ENCODE assay signal across 8 cellular contexts in the genomic region with DNA sequence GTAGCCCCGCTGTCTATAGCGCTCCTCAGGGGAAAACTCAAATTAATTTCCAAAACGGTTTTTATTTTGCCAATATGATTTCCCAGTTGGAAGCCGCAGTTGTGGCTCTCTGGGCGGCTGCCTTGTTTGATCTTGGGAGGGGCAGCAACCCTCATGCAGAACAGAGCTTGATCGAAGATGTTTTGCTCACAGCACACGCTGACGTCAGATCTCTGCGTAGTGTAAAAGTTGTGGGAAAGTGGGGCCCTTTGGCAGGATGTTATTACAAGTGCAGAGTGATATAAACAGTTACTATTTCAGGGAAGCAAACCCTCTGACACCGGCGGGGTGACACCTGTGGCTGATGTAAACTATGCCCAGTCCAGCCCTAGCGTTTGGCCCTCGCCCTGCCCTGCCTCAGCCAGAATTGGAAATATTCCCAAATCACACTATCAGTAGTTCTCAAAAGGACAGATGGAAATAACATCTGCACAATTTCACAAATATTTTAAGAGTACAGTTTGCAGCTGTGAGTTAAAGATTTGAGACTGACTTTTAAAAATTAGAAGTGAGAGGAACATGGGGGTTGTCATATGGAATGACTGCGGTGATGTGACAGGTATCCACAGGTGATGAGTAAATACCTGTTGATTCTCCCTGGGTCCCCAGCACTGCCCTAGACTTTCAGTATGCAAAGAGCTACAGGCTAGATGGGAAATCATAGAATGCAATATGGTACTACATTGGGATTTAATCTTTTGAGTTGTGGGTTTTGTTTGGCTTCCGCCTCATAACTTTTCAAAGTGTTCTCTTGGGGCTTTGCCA. TPM values are rescaled to one million over a fixed set of nuclear protein-coding genes. Genes with fewer than 3 reads are reported as not detected.
DNase-seq lines count a peak whose midpoint lies in the region; ATAC-seq and TF ChIP-seq lines count a peak whose summit lies in the region.

No MANE protein-coding gene starts in this region.

- peaks cover 42% of the 10 kb centered on the region for H3K27me3 Mint-ChIP-seq in activated CD4-positive, alpha-beta T cell treated with anti-CD3 and anti-CD28 coated beads, Interleukin-2, amount 10 ng/mL, durations not matched to agents 7 days and 5 days

- H3K4me1 Mint-ChIP-seq in activated CD4-positive, alpha-beta T cell treated with anti-CD3 and anti-CD28 coated beads, Interleukin-2, amount 10 ng/mL, durations not matched to agents 7 days and 5 days: peaks cover 17% of the 10 kb centered on the region

- H3K79me2 ChIP-seq in MM.1S (ENCODE audit: low read length): no peaks in the 10 kb centered on the region

- no peaks in the 10 kb centered on the region for H3K9me3 Mint-ChIP-seq in activated CD4-positive, alpha-beta T cell treated with anti-CD3 and anti-CD28 coated beads, Interleukin-2, amount 10 ng/mL, durations not matched to agents 7 days and 5 days

- no peak overlapping the region for H3K4me2 ChIP-seq in MM.1S (ENCODE audit: low read depth, low read length)

- H3K9me3 ChIP-seq in right lobe of liver (no peaks in the 10 kb centered on the region), tibial artery (no peaks in the 10 kb centered on the region), MM.1S (replicated peaks; ENCODE audit: insufficient read depth, low read length) (no peaks in the 10 kb centered on the region)

- no peaks in the 10 kb centered on the region for H3F3A ChIP-seq in MM.1S (ENCODE audit: insufficient read depth, low read length)

- H3K4me3 ChIP-seq in right lobe of liver: peak overlapping the region in 2 of 3 donors; percentile 35 to 57
- H3K4me3 ChIP-seq in tibial artery: peak overlapping the region; percentile 86 to 92
- no peak overlapping the region for H3K4me3 ChIP-seq in MM.1S (ENCODE audit: low read length)

- H3K36me3 ChIP-seq in right lobe of liver: no peaks in the 10 kb centered on the region
- H3K36me3 ChIP-seq in tibial artery: no peaks in the 10 kb centered on the region
- no peaks in the 10 kb centered on the region for H3K36me3 ChIP-seq in MM.1S (replicated peaks; ENCODE audit: insufficient read depth, low read length)

- H3K27ac Mint-ChIP-seq in activated CD4-positive, alpha-beta T cell treated with anti-CD3 and anti-CD28 coated beads, Interleukin-2, amount 10 ng/mL, durations not matched to agents 7 days and 5 days: no peak overlapping the region

- TF ChIP-seq POLR2A in right lobe of liver (IDR thresholded peaks at IDR 0.05): no peak

- no peak overlapping the region for H3K9ac ChIP-seq in MM.1S (ENCODE audit: low read length)

- H3K36me3 Mint-ChIP-seq in activated CD4-positive, alpha-beta T cell treated with anti-CD3 and anti-CD28 coated beads, Interleukin-2, amount 10 ng/mL, durations not matched to agents 7 days and 5 days (ENCODE audit: low read depth): no peaks in the 10 kb centered on the region

- H4K20me1 ChIP-seq in MM.1S (ENCODE audit: insufficient read depth, low read length): no peaks in the 10 kb centered on the region

- H3K4me1 ChIP-seq in right lobe of liver (no peaks in the 10 kb centered on the region), tibial artery (peaks cover 0 to 49% (median 37%) of the 10 kb centered on the region in 4 donors), MM.1S (ENCODE audit: low read length) (no peaks in the 10 kb centered on the region)

- H3K27me3 ChIP-seq in right lobe of liver (no peaks in the 10 kb centered on the region), tibial artery (no peaks in the 10 kb centered on the region), MM.1S (replicated peaks; ENCODE audit: insufficient read depth, low read length) (no peaks in the 10 kb centered on the region)

- no peak overlapping the region for H2AFZ ChIP-seq in MM.1S (ENCODE audit: low read length)

- POLR2A ChIA-PET in activated CD4-positive, alpha-beta T cell treated with anti-CD3 and anti-CD28 coated beads, Interleukin-2, amount 10 ng/mL, durations not matched to agents 7 days and 5 days (lab: Charles Lee): no interaction called here

- DNase-seq in activated CD4-positive, alpha-beta T cell treated with anti-CD3 and anti-CD28 coated beads, Interleukin-2, amount 10 ng/mL, durations not matched to agents 7 days and 5 days: no peak
- no peak for DNase-seq in activated CD4-positive, alpha-beta T cell treated with anti-CD3 and anti-CD28 coated beads for 1 hour
- peak; percentile 84 for DNase-seq in brain pericyte (ENCODE audit: low read depth, low spot score)
- peak in 1 of 3 donors; percentile 54 for DNase-seq in right lobe of liver
- DNase-seq in tibial artery: peak in 1 of 2 donors; percentile 81
- DNase-seq in MM.1S: no peak

- CTCF ChIA-PET in activated CD4-positive, alpha-beta T cell treated with anti-CD3 and anti-CD28 coated beads, Interleukin-2, amount 10 ng/mL, durations not matched to agents 7 days and 5 days (lab: Charles Lee): interaction anchor here (0.9 to 2.0 kb wide), 4 partner anchors 15 to 598 kb away, joined by 3 to 4 read pairs (median 4); no protein-coding TSS in a partner anchor

- H3K27ac ChIP-seq in right lobe of liver: peak overlapping the region in 1 of 3 donors; percentile 58
- H3K27ac ChIP-seq in tibial artery: peak overlapping the region; percentile 97
- no peak overlapping the region for H3K27ac ChIP-seq in MM.1S (ENCODE audit: low read length)

- 52% methylated on average over 15 of the region's 15 CpGs for WGBS in right lobe of liver (ENCODE audit: insufficient coverage, low coverage, low lambda C conversion rate, missing lambda C conversion rate)

- no peak for TF ChIP-seq CTCF in right lobe of liver (IDR thresholded peaks at IDR 0.05)
- TF ChIP-seq CTCF in tibial artery (IDR thresholded peaks at IDR 0.05): no peak
- TF ChIP-seq CTCF in MM.1S (IDR thresholded peaks at IDR 0.05; ENCODE audit: low read length): no peak

- peak overlapping the region; percentile 60 for H3K4me3 Mint-ChIP-seq in activated CD4-positive, alpha-beta T cell treated with anti-CD3 and anti-CD28 coated beads, Interleukin-2, amount 10 ng/mL, durations not matched to agents 7 days and 5 days

- H3K9me2 ChIP-seq in MM.1S (replicated peaks; ENCODE audit: insufficient read depth, low read length): no peaks in the 10 kb centered on the region

- intact Hi-C loops in right lobe of liver (cut with DNase I): loop anchor here in 1 of 2 donors (5.0 kb wide), 1 partner anchor 106 kb away; no protein-coding TSS in a partner anchor
- intact Hi-C loops in tibial artery (cut with DNase I; ENCODE audit: low total_unique reads): loop anchor here (5.0 kb wide), 1 partner anchor 61 kb away; no protein-coding TSS in a partner anchor

- ATAC-seq in right lobe of liver (no peak), GM18519 (IDR thresholded peaks at IDR 0.05; ENCODE audit: low FRiP score, unreplicated experiment) (no peak), GM21447 (IDR thresholded peaks at IDR 0.05; ENCODE audit: unreplicated experiment) (no peak)

RNA-seq across cellular contexts. Expression of a gene that starts 1.7 kb away (rescaled TPM):
- under 1 TPM; 0.08 to 0.12 TPM for total RNA-seq in activated CD4-positive, alpha-beta T cell treated with anti-CD3 and anti-CD28 coated beads, Interleukin-2, amount 10 ng/mL, durations not matched to agents 7 days and 5 days
- total RNA-seq in right lobe of liver: 1 to 10 TPM; 1.6 to 3.5 (median 2.9) TPM
